In the genomic region with DNA sequence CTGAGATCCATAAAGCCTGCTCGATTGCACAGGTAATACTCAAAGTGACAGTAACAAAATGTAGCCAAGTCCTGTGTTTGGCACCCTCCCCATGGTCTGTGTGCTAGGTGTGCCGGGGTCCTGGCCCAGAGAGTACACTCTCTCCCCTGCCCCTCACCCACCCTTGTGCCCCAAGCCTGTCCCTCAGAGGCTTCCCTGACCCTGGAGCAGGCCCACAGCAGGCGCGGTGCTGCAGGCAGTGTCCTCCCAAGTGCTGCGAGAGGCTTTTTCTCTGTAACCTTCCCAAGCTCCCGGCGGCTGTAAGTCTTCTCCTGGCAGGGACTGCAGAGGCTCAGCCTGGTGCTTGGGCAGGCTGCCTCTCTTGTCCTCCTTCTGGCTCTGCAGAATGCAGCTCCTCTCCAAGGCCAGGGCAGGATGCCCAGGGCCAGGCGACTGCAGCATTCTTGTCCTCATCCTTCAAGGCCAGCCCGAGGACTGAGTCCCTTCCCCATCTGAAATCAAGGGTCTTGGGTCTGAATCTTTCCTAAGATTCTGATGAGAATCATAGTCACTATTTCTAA, we compare ENCODE assay signal across 20 cellular contexts. TPM values are rescaled to one million over a fixed set of nuclear protein-coding genes. Genes with fewer than 3 reads are reported as not detected.
"Had no signal": no experiment of that assay in that cellular context is flagged by ENCODE, and none has a peak within 500 bp of the region (broad histone marks: within the 10 kb centered on the region; RNA-seq: fewer than 3 reads in every experiment).

No MANE protein-coding gene starts in this region.

- DNase-seq: activated CD4-positive, alpha-beta T cell treated with anti-CD3 and anti-CD28 coated beads, Interleukin-2, amount 50 U/mL, for 48 hours; activated CD4-positive, CD25-positive, alpha-beta regulatory T cell treated with anti-CD3 and anti-CD28 coated beads, Interleukin-2, amount 50 U/mL, for 72 hours; activated gamma-delta T cell; activated T-cell treated with anti-CD3 and anti-CD28 coated beads, Interleukin-2, amount 50 U/mL, for 4 hours; effector memory CD4-positive, alpha-beta T cell; gastrocnemius medialis; lower lobe of right lung; nephron progenitor cell; right cardiac atrium; SHP77 treated with DMSO at 0.1 percent for 48 hours; spleen; stimulated activated CD4-positive, alpha-beta T cell treated with anti-CD3 and anti-CD28 coated beads, Interleukin-1b, Interleukin-23, amount 100 ng/mL, for 48 hours; trophoblast cell had no signal

- H3K4me1 ChIP-seq: gastrocnemius medialis, lower lobe of right lung, spleen had no signal

- H2AFZ ChIP-seq: hepatocyte had no signal

- H3K4me3 ChIP-seq: cardiac muscle cell, gastrocnemius medialis, hepatocyte, lower lobe of right lung, spleen had no signal

- H3K4me3 Mint-ChIP-seq: activated T-cell treated with anti-CD3 and anti-CD28 coated beads, Interleukin-2, amount 50 U/mL, for 4 hours; nephron progenitor cell; stimulated activated memory B cell treated with anti-CD40 and anti-IgM and Interleukin-4, amounts not matched to agents 10 μg/mL and 1 μg/mL and 100 μg/mL, for 72 hours had no signal

- H3K27ac Mint-ChIP-seq: nephron progenitor cell; stimulated activated memory B cell treated with anti-CD40 and anti-IgM and Interleukin-4, amounts not matched to agents 10 μg/mL and 1 μg/mL and 100 μg/mL, for 72 hours had no signal

- H3K27me3 ChIP-seq: cardiac muscle cell, gastrocnemius medialis, hepatocyte, spleen had no signal

- H3K4me2 ChIP-seq: hepatocyte had no signal

- H3K36me3 ChIP-seq: cardiac muscle cell, gastrocnemius medialis, lower lobe of right lung, spleen had no signal

- H3K27me3 Mint-ChIP-seq: stimulated activated memory B cell treated with anti-CD40 and anti-IgM and Interleukin-4, amounts not matched to agents 10 μg/mL and 1 μg/mL and 100 μg/mL, for 72 hours had no signal

- H3K27ac ChIP-seq: cardiac muscle cell, gastrocnemius medialis, hepatocyte, lower lobe of right lung, spleen had no signal

- H3K9me3 Mint-ChIP-seq: activated T-cell treated with anti-CD3 and anti-CD28 coated beads, Interleukin-2, amount 50 U/mL, for 4 hours; nephron progenitor cell; stimulated activated memory B cell treated with anti-CD40 and anti-IgM and Interleukin-4, amounts not matched to agents 10 μg/mL and 1 μg/mL and 100 μg/mL, for 72 hours had no signal

- H3K9me3 ChIP-seq: gastrocnemius medialis, lower lobe of right lung, spleen had no signal

- H3K36me3 Mint-ChIP-seq: stimulated activated memory B cell treated with anti-CD40 and anti-IgM and Interleukin-4, amounts not matched to agents 10 μg/mL and 1 μg/mL and 100 μg/mL, for 72 hours had no signal

- H3K79me2 ChIP-seq: hepatocyte had no signal

RNA-seq across cellular contexts. Expression of a gene that starts 15.9 kb away (rescaled TPM):
- total RNA-seq: activated T-cell treated with anti-CD3 and anti-CD28 coated beads, Interleukin-2, amount 50 U/mL, for 4 hours; astrocyte; cardiac muscle cell; gastrocnemius medialis; hepatocyte; kidney epithelial cell; lower lobe of right lung; osteocyte; right cardiac atrium; subcutaneous adipose tissue had no signal
